Comparison of ENCODE assay signal across 26 cellular contexts in the genomic region with DNA sequence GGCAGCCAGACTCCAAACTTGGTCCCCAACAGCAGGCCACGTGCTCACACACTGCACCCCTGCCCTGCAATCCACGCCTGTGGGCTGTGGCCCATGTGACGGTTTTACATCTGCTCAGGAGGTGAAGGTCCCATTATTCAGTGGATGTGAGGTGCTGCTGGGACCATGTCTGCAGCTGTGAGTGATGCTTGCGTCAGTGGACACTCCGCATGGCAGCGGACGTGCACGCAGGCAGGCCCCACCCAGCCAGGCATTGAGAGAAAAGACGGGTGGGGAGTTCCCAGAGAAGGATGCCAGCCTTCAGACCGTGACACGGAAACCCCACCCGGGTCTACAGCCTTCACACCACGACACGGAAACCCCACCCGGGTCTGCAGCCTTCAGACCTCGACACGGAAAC.
"Had no signal": no experiment of that assay in that cellular context is flagged by ENCODE, and none has a peak within 500 bp of the region (broad histone marks: within the 10 kb centered on the region; RNA-seq: fewer than 3 reads in every experiment).

No MANE protein-coding gene starts in this region.

- H3K27me3 ChIP-seq: right atrium auricular region had no signal

- H3K27ac ChIP-seq: breast epithelium, hepatocyte, right atrium auricular region, tibial nerve, VCaP had no signal

- H3K4me3 ChIP-seq: breast epithelium, hepatocyte, right atrium auricular region, smooth muscle cell, tibial nerve had no signal

- H3K4me3 Mint-ChIP-seq: mesothelial cell of epicardium; naive thymus-derived CD8-positive, alpha-beta T cell; neural crest cell; T-cell; T-helper 2 cell treated with Interferon-gamma antibody and Interleukin-4, amounts not matched to agents 5 μg/mL and 100 μg/mL, for 36 hours had no signal

- DNase-seq: activated CD4-positive, alpha-beta T cell treated with anti-CD3 and anti-CD28 coated beads for 48 hours; activated CD4-positive, alpha-beta T cell treated with anti-CD3 and anti-CD28 coated beads, Interleukin-2, amount 50 U/mL, for 48 hours; activated CD8-positive, alpha-beta memory T cell treated with anti-CD3 and anti-CD28 coated beads for 24 hours; activated effector memory CD4-positive, alpha-beta T cell treated with anti-CD3 and anti-CD28 coated beads, Interleukin-2, amount 50 U/mL, for 16 hours; activated naive CD4-positive, alpha-beta T cell treated with anti-CD3 and anti-CD28 coated beads, Interleukin-2, amount 50 U/mL, for 16 hours; dermis blood vessel endothelial cell; effector CD4-positive, alpha-beta T cell; islet precursor cell; left cardiac atrium; left ventricle myocardium superior; mammary epithelial cell; naive thymus-derived CD8-positive, alpha-beta T cell; occipital lobe; stimulated activated CD4-positive, alpha-beta T cell treated with anti-CD3 and anti-CD28 coated beads, Interleukin-1b, Interleukin-23, amount 100 ng/mL, for 48 hours; stimulated activated naive CD4-positive, alpha-beta T cell treated with Interleukin-2 at 50 U/mL for 16 hours had no signal

- ATAC-seq: activated CD4-positive, CD25-positive, alpha-beta regulatory T cell treated with anti-CD3 and anti-CD28 coated beads, Interleukin-2, amount 50 U/mL, for 24 hours; left cardiac atrium; left ventricle myocardium superior; naive thymus-derived CD8-positive, alpha-beta T cell had no signal

- H3K4me1 ChIP-seq: breast epithelium, right atrium auricular region, tibial nerve had no signal

- H3K36me3 ChIP-seq: breast epithelium, right atrium auricular region, tibial nerve had no signal

- H3K4me2 ChIP-seq: hepatocyte, smooth muscle cell had no signal

- H3K36me3 Mint-ChIP-seq: mesothelial cell of epicardium; naive thymus-derived CD8-positive, alpha-beta T cell; T-cell had no signal

- H3K9me3 Mint-ChIP-seq: mesothelial cell of epicardium, neural crest cell, T-cell had no signal

- H3K27ac Mint-ChIP-seq: mesothelial cell of epicardium; naive thymus-derived CD8-positive, alpha-beta T cell; T-helper 2 cell treated with Interferon-gamma antibody and Interleukin-4, amounts not matched to agents 5 μg/mL and 100 μg/mL, for 36 hours had no signal

- H3K4me1 Mint-ChIP-seq: mesothelial cell of epicardium, neural crest cell had no signal
